In genomic region chr1:101237229-101237837, GRCh38 we compare ENCODE assay signal across 8 cellular contexts. TPM values are rescaled to one million over a fixed set of nuclear protein-coding genes. Genes with fewer than 3 reads are reported as not detected.
DNase-seq lines count a peak whose midpoint lies in the region; ATAC-seq and TF ChIP-seq lines count a peak whose summit lies in the region.

No MANE protein-coding gene starts in this region.

- H2AFZ ChIP-seq in PC-3 (ENCODE audit: low read length) = peak overlapping the region; percentile 92

- H3K27ac ChIP-seq in PC-3 (ENCODE audit: low read length) (no peak overlapping the region), breast epithelium (peak overlapping the region; percentile 55 to 80), testis (peak overlapping the region in 1 of 2 donors; percentile 57)

- H3K4me1 ChIP-seq in PC-3 (ENCODE audit: insufficient read depth, low read length) = peaks cover 9% of the 10 kb centered on the region; the same call in 1 of the 2 replicates
- H3K4me1 ChIP-seq in breast epithelium = peaks cover 0 to 11% of the 10 kb centered on the region in 2 donors
- peaks cover 12% of the 10 kb centered on the region for H3K4me1 ChIP-seq in testis

- H3K27me3 ChIP-seq in PC-3 (ENCODE audit: low read length) = no peaks in the 10 kb centered on the region
- H3K27me3 ChIP-seq in breast epithelium = peaks cover 0 to 4% of the 10 kb centered on the region in 2 donors
- H3K27me3 ChIP-seq in testis = no peaks in the 10 kb centered on the region

- peak; percentile 2 to 9 for ATAC-seq in activated CD4-positive, CD25-positive, alpha-beta regulatory T cell treated with anti-CD3 and anti-CD28 coated beads, Interleukin-2, amount 50 U/mL, for 24 hours
- ATAC-seq in PC-3 = peak; percentile 46
- peak; percentile 44 for ATAC-seq in left lobe of liver
- ATAC-seq in GM21825 (IDR thresholded peaks at IDR 0.05; ENCODE audit: unreplicated experiment) = no peak

- no peaks in the 10 kb centered on the region for H3K9me2 ChIP-seq in PC-3 (replicated peaks; ENCODE audit: low read length)

- TF ChIP-seq CTCF in PC-3 (conservative IDR thresholded peaks at IDR 0.05; ENCODE audit: low read depth, low read length) = no peak
- no peak for TF ChIP-seq CTCF in breast epithelium (IDR thresholded peaks at IDR 0.05)
- no peak for TF ChIP-seq CTCF in testis (IDR thresholded peaks at IDR 0.05)

- WGBS in testis, 2 donors = 1% methylated on average over 12 of the region's 12 CpGs

- no TSS peak for BruUV-seq in PC-3 (replicated peaks; lab: Mats Ljungman, UMichigan)

- H3F3A ChIP-seq in PC-3 (ENCODE audit: low read length, unreplicated experiment) = no peaks in the 10 kb centered on the region

- peak overlapping the region; percentile 23 for H3K9ac ChIP-seq in PC-3 (ENCODE audit: low read length)

- POLR2A ChIA-PET in PC-3 (lab: Charles Lee; ENCODE audit: unreplicated experiment) = no interaction called here

- DNase-seq in activated CD4-positive, CD25-positive, alpha-beta regulatory T cell treated with anti-CD3 and anti-CD28 coated beads, Interleukin-2, amount 50 U/mL, for 72 hours = no peak
- DNase-seq in PC-3 = peak; percentile 50
- DNase-seq in breast epithelium (ENCODE audit: low spot score in 2 of 2) = peak in 1 of 2 donors; percentile 29
- peak; percentile 49 for DNase-seq in left lobe of liver (ENCODE audit: low spot score)
- peak; percentile 19 for DNase-seq in testis
- no peak for DNase-seq in GOT3 (lab: John Stamatoyannopoulos, UW)

- no peaks in the 10 kb centered on the region for H3K79me2 ChIP-seq in PC-3 (ENCODE audit: low read length)

- CTCF ChIA-PET in PC-3 (lab: Charles Lee) = interaction anchor here (2.3 kb wide), 1 partner anchor 51 kb away, joined by 18 read pairs; no protein-coding TSS in a partner anchor

- intact Hi-C loops in PC-3 (cut with micrococcal nuclease) = loop anchor here (2.0 to 5.0 kb wide), 4 partner anchors 23 to 120 kb away; no protein-coding TSS in a partner anchor
- intact Hi-C loops in breast epithelium (cut with DNase I; ENCODE audit: low total_unique reads) = no loop called here
- intact Hi-C loops in testis (cut with DNase I; ENCODE audit: low total_unique reads) = no loop called here

- H3K4me3 ChIP-seq in PC-3 (ENCODE audit: low read length) (peak overlapping the region; percentile 79), breast epithelium (peak overlapping the region; percentile 56 to 77 (median 66)), testis (peak overlapping the region; percentile 49 to 60)

- H3K9me3 ChIP-seq in PC-3 (ENCODE audit: low read length) = no peaks in the 10 kb centered on the region
- peaks cover 0 to 1% of the 10 kb centered on the region in 2 donors for H3K9me3 ChIP-seq in breast epithelium
- no peaks in the 10 kb centered on the region for H3K9me3 ChIP-seq in testis

- H3K36me3 ChIP-seq in PC-3 (ENCODE audit: low read depth, low read length) = no peaks in the 10 kb centered on the region
- H3K36me3 ChIP-seq in breast epithelium = no peaks in the 10 kb centered on the region
- no peaks in the 10 kb centered on the region for H3K36me3 ChIP-seq in testis (ENCODE audit: low read depth, missing control alignments)

- TF ChIP-seq POLR2A in breast epithelium (IDR thresholded peaks at IDR 0.05) (no peak), testis (IDR thresholded peaks at IDR 0.05) (no peak)

- peak overlapping the region; percentile 97 for H3K4me2 ChIP-seq in PC-3 (ENCODE audit: low read length)

- H4K20me1 ChIP-seq in PC-3 (ENCODE audit: low read length) = no peaks in the 10 kb centered on the region

RNA-seq across cellular contexts. Expression of gene S1PR1, which starts 0.5 kb away (rescaled TPM):
- total RNA-seq in PC-3 (2014; rRNA removed) (2.1 TPM in 2 replicates), breast epithelium (100 to 1,000 TPM in 1 of 3 donors, 10 to 100 TPM in 2; 28.2 to 133 (median 64.6) TPM), left lobe of liver (12.1 TPM), testis (10 to 100 TPM in 1 of 2 donors, 1 to 10 TPM in 1; 6.4 to 11.5 TPM)
- 9.3 TPM for polyA plus RNA-seq in testis (ENCODE audit: insufficient read depth, low read depth, low replicate concordance)

Comparison
In these comparisons a context has a peak if more than half of its experiments do, and no peak if none do; other contexts are left out.
1. DNase-seq: peak in PC-3 (single experiment), left lobe of liver (single experiment) and testis (single experiment); none in activated CD4-positive, CD25-positive, alpha-beta regulatory T cell treated with anti-CD3 and anti-CD28 coated beads, Interleukin-2, amount 50 U/mL, for 72 hours (single experiment) and GOT3 (single experiment).
2. Peak in every context shown above with its lines, with median percentiles within 50 percentile points of each other: H3K4me3 ChIP-seq.